In genomic region chr13:50389726-50390125, GRCh38 we compare ENCODE assay signal across 1 cellular context.
TF ChIP-seq lines count a peak whose summit lies in the region.

No MANE protein-coding gene starts in this region.

TF ChIP-seq in GM23338, 12 proteins besides CTCF, POLR2A, EP300 and RAD21 (continued from another document):
- TF ChIP-seq ZNF462 (CRISPR knock-in tag; IDR thresholded peaks at IDR 0.05) (no peak), ZNF114 (CRISPR knock-in tag; IDR thresholded peaks at IDR 0.05) (no peak), ZNF331 (CRISPR knock-in tag; IDR thresholded peaks at IDR 0.05; ENCODE audit: low read depth) (no peak), CREB1 (CRISPR knock-in tag; IDR thresholded peaks at IDR 0.05; ENCODE audit: low read depth) (no peak), NANOG (IDR thresholded peaks at IDR 0.05; ENCODE audit: borderline replicate concordance) (no peak), REST (IDR thresholded peaks at IDR 0.05; ENCODE audit: unreplicated experiment) (no peak), EZH2phosphoT487 (IDR thresholded peaks at IDR 0.05; ENCODE audit: unreplicated experiment) (no peak), JUNB (IDR thresholded peaks at IDR 0.05; ENCODE audit: unreplicated experiment) (no peak)
